In the genomic region with DNA sequence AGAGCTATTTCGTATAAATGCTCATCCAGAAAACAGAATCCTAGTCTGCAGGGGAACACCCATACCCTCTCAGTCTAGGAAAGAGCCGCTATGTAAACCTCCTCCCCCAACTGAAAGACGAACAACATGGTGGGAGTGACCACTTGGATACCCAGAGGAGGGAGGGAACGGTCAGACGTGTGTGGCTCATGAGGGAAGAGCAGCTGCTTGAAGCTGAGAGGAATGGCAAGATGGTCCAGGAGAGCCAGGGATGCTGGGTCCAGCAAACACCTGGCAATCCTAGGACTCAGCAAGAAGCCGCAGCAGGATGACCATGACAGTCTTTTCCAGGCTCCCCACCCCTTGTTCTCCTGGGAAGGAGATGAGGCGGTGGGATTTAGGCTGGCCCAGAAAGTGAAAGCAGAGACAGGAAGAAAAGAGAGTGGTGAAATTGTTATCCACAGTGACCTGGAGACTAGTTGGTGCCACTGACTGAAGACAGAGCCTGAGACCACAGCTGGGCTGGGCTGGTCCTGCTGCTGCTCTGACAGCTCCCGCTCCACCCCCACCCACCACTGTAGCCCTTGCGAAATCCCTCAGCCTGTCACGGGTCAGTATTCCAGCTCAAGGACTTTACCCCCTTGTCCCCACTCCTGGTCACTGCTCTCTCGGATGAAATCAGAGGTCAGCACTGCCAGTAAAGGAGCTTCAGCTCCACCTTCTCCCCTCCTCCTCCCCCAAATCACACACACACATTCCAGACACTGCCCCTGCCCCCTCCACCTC, we compare ENCODE assay signal across 8 cellular contexts.
DNase-seq lines count a peak whose midpoint lies in the region; ATAC-seq and TF ChIP-seq lines count a peak whose summit lies in the region.

No MANE protein-coding gene starts in this region.

- H3K4me3 ChIP-seq in DND-41 (ENCODE audit: low read depth in 1 of 2, low read length in 2 of 2) (no peak overlapping the region; a peak in 1 of 4 replicates), WI38 (ENCODE audit: low read depth, low read length) (peak overlapping the region; percentile 67)

- H3K9me3 ChIP-seq in DND-41 (ENCODE audit: insufficient read depth, low read length, severe bottlenecking) = no peaks in the 10 kb centered on the region

- no peaks in the 10 kb centered on the region for H3K27me3 ChIP-seq in DND-41 (ENCODE audit: insufficient read depth, low read length, poor library complexity)

- H3K9ac ChIP-seq in DND-41 (ENCODE audit: low read depth, low read length) = no peak overlapping the region

- peaks cover 41% of the 10 kb centered on the region for H3K4me1 ChIP-seq in DND-41 (ENCODE audit: insufficient read depth, low read length)

- DNase-seq in DND-41 = no peak
- DNase-seq in glomerular visceral epithelial cell (ENCODE audit: extremely low spot score) = peak; percentile 67
- peak; percentile 49 for DNase-seq in pons (ENCODE audit: low spot score)
- no peak for DNase-seq in NCI-H1417 treated with DMSO at 0.1 percent for 48 hours (lab: John Stamatoyannopoulos, UW)
- DNase-seq in stimulated activated CD4-positive, alpha-beta T cell treated with anti-CD3 and anti-CD28 coated beads, Interleukin-2, amount 100 ng/mL, for 24 hours = no peak

- peaks cover 52% of the 10 kb centered on the region for H3K36me3 ChIP-seq in DND-41 (ENCODE audit: insufficient read depth, low read length)

- H3K27ac ChIP-seq in DND-41 (ENCODE audit: low read length) = no peak overlapping the region

- H3K4me2 ChIP-seq in DND-41 (ENCODE audit: insufficient read depth, low read length) = peak overlapping the region; percentile 95; the same call in 1 of the 2 replicates

- TF ChIP-seq CTCF in DND-41 (IDR thresholded peaks at IDR 0.05; ENCODE audit: borderline replicate concordance, extremely low read depth, low read length, poor library complexity, severe bottlenecking) (no peak), WI38 (IDR thresholded peaks at IDR 0.05; ENCODE audit: low read depth, low read length) (no peak)

- peaks cover 73% of the 10 kb centered on the region for H3K79me2 ChIP-seq in DND-41 (ENCODE audit: insufficient read depth, low read length)

- H4K20me1 ChIP-seq in DND-41 (ENCODE audit: insufficient read depth, low read length) = peaks cover 54% of the 10 kb centered on the region

- no peak overlapping the region for H2AFZ ChIP-seq in DND-41 (ENCODE audit: low read depth, low read length)

- ATAC-seq in DND-41 (ENCODE audit: insufficient read depth, low read depth) = no peak
- ATAC-seq in GM18907 (IDR thresholded peaks at IDR 0.05; ENCODE audit: unreplicated experiment) = no peak
- no peak for ATAC-seq in HG03378 (IDR thresholded peaks at IDR 0.05; ENCODE audit: unreplicated experiment)

Comparison
In these comparisons a context has a peak if more than half of its experiments do, and no peak if none do; other contexts are left out.
1. DNase-seq: peak in glomerular visceral epithelial cell (single experiment) and pons (single experiment); none in DND-41 (single experiment), NCI-H1417 treated with DMSO at 0.1 percent for 48 hours (single experiment) and stimulated activated CD4-positive, alpha-beta T cell treated with anti-CD3 and anti-CD28 coated beads, Interleukin-2, amount 100 ng/mL, for 24 hours (0 of 2).